8 cellular contexts compared by ENCODE assay signal in the genomic region with DNA sequence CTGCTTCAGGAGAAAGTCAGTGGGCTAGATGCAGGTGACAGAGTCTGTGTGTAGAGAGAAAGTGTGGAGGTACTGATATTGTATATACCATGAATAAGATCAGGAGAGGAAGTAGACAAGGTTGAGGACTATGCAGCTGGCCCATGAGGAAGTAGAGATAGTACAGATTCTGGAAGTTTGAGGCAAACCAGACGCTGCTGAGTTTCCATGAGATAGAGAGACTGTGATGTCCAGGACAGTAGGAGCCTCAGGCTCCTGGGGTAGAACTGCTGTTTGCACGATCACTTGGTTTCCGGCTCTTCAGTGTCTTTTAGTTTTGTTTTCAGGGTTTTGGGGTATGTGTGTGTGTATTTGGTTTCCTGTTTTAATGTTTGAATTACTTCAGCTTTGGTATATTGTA. TPM values are rescaled to one million over a fixed set of nuclear protein-coding genes. Genes with fewer than 3 reads are reported as not detected.
A peak's percentile ranks its signal among the peaks of the same experiment; 100 is the strongest.
DNase-seq lines count a peak whose midpoint lies in the region; ATAC-seq and TF ChIP-seq lines count a peak whose summit lies in the region.

No MANE protein-coding gene starts in this region.

- peaks cover 6% of the 10 kb centered on the region for H3K9me3 Mint-ChIP-seq in stimulated activated naive CD8-positive, alpha-beta T cell treated with anti-CD3 and anti-CD28 coated beads, Interleukin-15, Interleukin-2, amounts not matched to agents 100 ng/mL and 50 ng/mL, for 24 hours
- no peaks in the 10 kb centered on the region for H3K9me3 Mint-ChIP-seq in chondrocyte (ENCODE audit: low read depth)
- H3K9me3 Mint-ChIP-seq in MCF 10A (ENCODE audit: unreplicated experiment): no peaks in the 10 kb centered on the region

- H3K27ac ChIP-seq in KOPT-K1 (ENCODE audit: low read depth, low read length, poor library complexity, severe bottlenecking) (peak overlapping the region; percentile 37), psoas muscle (no peak overlapping the region)

- BruUV-seq in MCF 10A (replicated peaks; lab: Mats Ljungman, UMichigan): no TSS peak

- TF ChIP-seq CTCF in chondrocyte (IDR thresholded peaks at IDR 0.05): no peak
- TF ChIP-seq CTCF in psoas muscle (IDR thresholded peaks at IDR 0.05): no peak
- no peak for TF ChIP-seq CTCF in MCF 10A (IDR thresholded peaks at IDR 0.05; ENCODE audit: unreplicated experiment)

- H3K36me3 ChIP-seq in KOPT-K1 (ENCODE audit: insufficient read depth, low read length) (no peaks in the 10 kb centered on the region), psoas muscle (ENCODE audit: insufficient read depth in 1 of 2, low read depth in 1 of 2) (no peaks in the 10 kb centered on the region)

- H3K9me3 ChIP-seq in KOPT-K1 (ENCODE audit: insufficient read depth, low read length, poor library complexity, severe bottlenecking) (no peaks in the 10 kb centered on the region), psoas muscle (no peaks in the 10 kb centered on the region)

- intact Hi-C loops in psoas muscle (cut with DNase I) (no loop called here), MCF 10A (cut with micrococcal nuclease) (no loop called here)

- peak overlapping the region; percentile 77 for H3K4me3 Mint-ChIP-seq in stimulated activated naive CD8-positive, alpha-beta T cell treated with anti-CD3 and anti-CD28 coated beads, Interleukin-15, Interleukin-2, amounts not matched to agents 100 ng/mL and 50 ng/mL, for 24 hours
- H3K4me3 Mint-ChIP-seq in chondrocyte (ENCODE audit: unreplicated experiment) (no peak overlapping the region), MCF 10A (ENCODE audit: unreplicated experiment) (no peak overlapping the region)

- H3K4me1 Mint-ChIP-seq in stimulated activated naive CD8-positive, alpha-beta T cell treated with anti-CD3 and anti-CD28 coated beads, Interleukin-15, Interleukin-2, amounts not matched to agents 100 ng/mL and 50 ng/mL, for 24 hours (ENCODE audit: low read depth): peaks cover 92% of the 10 kb centered on the region
- H3K4me1 Mint-ChIP-seq in chondrocyte (ENCODE audit: low read depth): no peaks in the 10 kb centered on the region
- H3K4me1 Mint-ChIP-seq in MCF 10A (ENCODE audit: insufficient read depth, unreplicated experiment): no peaks in the 10 kb centered on the region

- peaks cover 6% of the 10 kb centered on the region for H3K36me3 Mint-ChIP-seq in stimulated activated naive CD8-positive, alpha-beta T cell treated with anti-CD3 and anti-CD28 coated beads, Interleukin-15, Interleukin-2, amounts not matched to agents 100 ng/mL and 50 ng/mL, for 24 hours (ENCODE audit: low read depth)
- no peaks in the 10 kb centered on the region for H3K36me3 Mint-ChIP-seq in chondrocyte (ENCODE audit: low read depth)
- no peaks in the 10 kb centered on the region for H3K36me3 Mint-ChIP-seq in MCF 10A (ENCODE audit: insufficient read depth, unreplicated experiment)

- H3K27ac Mint-ChIP-seq in stimulated activated naive CD8-positive, alpha-beta T cell treated with anti-CD3 and anti-CD28 coated beads, Interleukin-15, Interleukin-2, amounts not matched to agents 100 ng/mL and 50 ng/mL, for 24 hours: peak overlapping the region; percentile 96
- H3K27ac Mint-ChIP-seq in chondrocyte (ENCODE audit: unreplicated experiment) (no peak overlapping the region), MCF 10A (ENCODE audit: low read depth, unreplicated experiment) (no peak overlapping the region)

- CTCF ChIA-PET in MCF 10A (lab: Yijun Ruan, JAX): no interaction called here

- H3K27me3 Mint-ChIP-seq in stimulated activated naive CD8-positive, alpha-beta T cell treated with anti-CD3 and anti-CD28 coated beads, Interleukin-15, Interleukin-2, amounts not matched to agents 100 ng/mL and 50 ng/mL, for 24 hours: no peaks in the 10 kb centered on the region
- H3K27me3 Mint-ChIP-seq in chondrocyte (ENCODE audit: low read depth) (no peaks in the 10 kb centered on the region), MCF 10A (ENCODE audit: insufficient read depth, unreplicated experiment) (peaks cover 15% of the 10 kb centered on the region)

- POLR2A ChIA-PET in MCF 10A (lab: Yijun Ruan, JAX): no interaction called here

- DNase-seq in amniotic epithelial cell (ENCODE audit: low read depth) (peak; percentile 54), chondrocyte (ENCODE audit: low spot score) (no peak), psoas muscle (no peak), MCF 10A (ENCODE audit: unreplicated experiment) (no peak)

- no peaks in the 10 kb centered on the region for H3K4me1 ChIP-seq in psoas muscle

- H3K27me3 ChIP-seq in psoas muscle (ENCODE audit: insufficient read depth in 3 of 3, low read length in 2 of 3): no peaks in the 10 kb centered on the region

- ATAC-seq in GM18508 (IDR thresholded peaks at IDR 0.05; ENCODE audit: insufficient read depth, unreplicated experiment) (peak; percentile 75), GM21619 (IDR thresholded peaks at IDR 0.05; ENCODE audit: unreplicated experiment) (peak; percentile 85), psoas muscle (no peak)

- H3K4me3 ChIP-seq in psoas muscle: no peak overlapping the region

- 77 to 83% (median 80%) methylated on average over 3 of the region's 3 CpGs for WGBS in psoas muscle, 3 donors

RNA-seq across cellular contexts. Expression of a gene that starts 13.6 kb away (rescaled TPM):
- total RNA-seq in chondrocyte: 4.3 to 5.6 TPM (median 5.4 TPM) in 3 replicates
- total RNA-seq in psoas muscle: 1 to 10 TPM in 3 of 4 donors, under 1 TPM in 1; 0.88 to 3.2 (median 2.5) TPM
- under 1 TPM; 0.15 to 0.52 (median 0.29) TPM for polyA plus RNA-seq in psoas muscle
- total RNA-seq in MCF 10A (2022): not detected in 2 replicates

Comparison
In these comparisons a context has a peak if more than half of its experiments do, and no peak if none do; other contexts are left out.
1. ATAC-seq: peak in GM18508 (single experiment) and GM21619 (single experiment); none in psoas muscle (0 of 4).